1 cellular context compared by ENCODE assay signal in the genomic region with DNA sequence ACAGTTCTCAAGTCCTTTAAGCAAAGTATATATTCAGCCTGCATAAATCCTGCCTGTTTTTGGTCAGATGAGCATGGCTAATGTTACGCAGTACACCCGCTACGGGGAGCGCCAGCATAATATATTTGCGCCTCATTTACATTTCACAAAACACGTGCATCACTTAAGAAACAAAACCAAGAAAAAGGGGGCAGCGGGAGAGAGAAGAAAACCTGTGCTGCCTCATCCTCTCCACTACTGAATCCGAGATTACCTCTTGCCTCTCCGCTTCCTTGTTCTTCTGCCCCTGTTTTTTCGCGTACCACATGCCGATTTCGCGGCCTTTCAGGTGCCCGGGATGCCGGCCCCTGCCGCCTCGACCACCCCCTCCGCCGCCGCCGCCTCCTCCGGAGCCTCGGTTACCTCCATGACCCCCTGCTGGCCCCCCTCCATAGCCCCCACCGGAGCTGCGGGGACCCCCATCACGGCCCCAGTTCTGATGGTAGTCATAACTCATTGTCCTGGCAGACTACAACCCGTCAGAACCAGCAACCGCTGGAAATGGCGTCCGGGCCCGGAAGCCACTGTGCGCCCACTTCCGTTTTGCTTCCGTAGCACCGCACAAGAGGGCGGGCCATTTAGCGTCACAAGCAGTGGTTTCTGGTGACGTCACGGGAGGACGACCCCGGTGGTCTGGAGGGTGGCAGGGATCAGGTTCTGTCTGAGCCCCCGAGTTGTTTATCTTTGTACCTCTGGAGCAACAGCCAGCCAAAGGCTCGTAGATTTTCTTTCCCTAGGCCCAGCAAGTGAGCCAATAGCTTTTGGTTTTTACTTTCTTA.
TF ChIP-seq lines count a peak whose summit lies in the region.

A gene with protein sequence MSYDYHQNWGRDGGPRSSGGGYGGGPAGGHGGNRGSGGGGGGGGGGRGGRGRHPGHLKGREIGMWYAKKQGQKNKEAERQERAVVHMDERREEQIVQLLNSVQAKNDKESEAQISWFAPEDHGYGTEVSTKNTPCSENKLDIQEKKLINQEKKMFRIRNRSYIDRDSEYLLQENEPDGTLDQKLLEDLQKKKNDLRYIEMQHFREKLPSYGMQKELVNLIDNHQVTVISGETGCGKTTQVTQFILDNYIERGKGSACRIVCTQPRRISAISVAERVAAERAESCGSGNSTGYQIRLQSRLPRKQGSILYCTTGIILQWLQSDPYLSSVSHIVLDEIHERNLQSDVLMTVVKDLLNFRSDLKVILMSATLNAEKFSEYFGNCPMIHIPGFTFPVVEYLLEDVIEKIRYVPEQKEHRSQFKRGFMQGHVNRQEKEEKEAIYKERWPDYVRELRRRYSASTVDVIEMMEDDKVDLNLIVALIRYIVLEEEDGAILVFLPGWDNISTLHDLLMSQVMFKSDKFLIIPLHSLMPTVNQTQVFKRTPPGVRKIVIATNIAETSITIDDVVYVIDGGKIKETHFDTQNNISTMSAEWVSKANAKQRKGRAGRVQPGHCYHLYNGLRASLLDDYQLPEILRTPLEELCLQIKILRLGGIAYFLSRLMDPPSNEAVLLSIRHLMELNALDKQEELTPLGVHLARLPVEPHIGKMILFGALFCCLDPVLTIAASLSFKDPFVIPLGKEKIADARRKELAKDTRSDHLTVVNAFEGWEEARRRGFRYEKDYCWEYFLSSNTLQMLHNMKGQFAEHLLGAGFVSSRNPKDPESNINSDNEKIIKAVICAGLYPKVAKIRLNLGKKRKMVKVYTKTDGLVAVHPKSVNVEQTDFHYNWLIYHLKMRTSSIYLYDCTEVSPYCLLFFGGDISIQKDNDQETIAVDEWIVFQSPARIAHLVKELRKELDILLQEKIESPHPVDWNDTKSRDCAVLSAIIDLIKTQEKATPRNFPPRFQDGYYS (minus strand): TSS at position 567 of the 818 bp plus-strand sequence. CDS start 71 bp downstream, at position 496.

TF ChIP-seq in HepG2, 621 proteins besides CTCF, POLR2A, EP300 and RAD21 (continued from another document and continues in another):
- TF ChIP-seq, protein P1, sequence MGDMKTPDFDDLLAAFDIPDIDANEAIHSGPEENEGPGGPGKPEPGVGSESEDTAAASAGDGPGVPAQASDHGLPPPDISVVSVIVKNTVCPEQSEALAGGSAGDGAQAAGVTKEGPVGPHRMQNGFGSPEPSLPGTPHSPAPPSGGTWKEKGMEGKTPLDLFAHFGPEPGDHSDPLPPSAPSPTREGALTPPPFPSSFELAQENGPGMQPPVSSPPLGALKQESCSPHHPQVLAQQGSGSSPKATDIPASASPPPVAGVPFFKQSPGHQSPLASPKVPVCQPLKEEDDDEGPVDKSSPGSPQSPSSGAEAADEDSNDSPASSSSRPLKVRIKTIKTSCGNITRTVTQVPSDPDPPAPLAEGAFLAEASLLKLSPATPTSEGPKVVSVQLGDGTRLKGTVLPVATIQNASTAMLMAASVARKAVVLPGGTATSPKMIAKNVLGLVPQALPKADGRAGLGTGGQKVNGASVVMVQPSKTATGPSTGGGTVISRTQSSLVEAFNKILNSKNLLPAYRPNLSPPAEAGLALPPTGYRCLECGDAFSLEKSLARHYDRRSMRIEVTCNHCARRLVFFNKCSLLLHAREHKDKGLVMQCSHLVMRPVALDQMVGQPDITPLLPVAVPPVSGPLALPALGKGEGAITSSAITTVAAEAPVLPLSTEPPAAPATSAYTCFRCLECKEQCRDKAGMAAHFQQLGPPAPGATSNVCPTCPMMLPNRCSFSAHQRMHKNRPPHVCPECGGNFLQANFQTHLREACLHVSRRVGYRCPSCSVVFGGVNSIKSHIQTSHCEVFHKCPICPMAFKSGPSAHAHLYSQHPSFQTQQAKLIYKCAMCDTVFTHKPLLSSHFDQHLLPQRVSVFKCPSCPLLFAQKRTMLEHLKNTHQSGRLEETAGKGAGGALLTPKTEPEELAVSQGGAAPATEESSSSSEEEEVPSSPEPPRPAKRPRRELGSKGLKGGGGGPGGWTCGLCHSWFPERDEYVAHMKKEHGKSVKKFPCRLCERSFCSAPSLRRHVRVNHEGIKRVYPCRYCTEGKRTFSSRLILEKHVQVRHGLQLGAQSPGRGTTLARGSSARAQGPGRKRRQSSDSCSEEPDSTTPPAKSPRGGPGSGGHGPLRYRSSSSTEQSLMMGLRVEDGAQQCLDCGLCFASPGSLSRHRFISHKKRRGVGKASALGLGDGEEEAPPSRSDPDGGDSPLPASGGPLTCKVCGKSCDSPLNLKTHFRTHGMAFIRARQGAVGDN (CRISPR knock-in tag; IDR thresholded peaks at IDR 0.05), result peak; percentile 84
- TF ChIP-seq, protein P2, sequence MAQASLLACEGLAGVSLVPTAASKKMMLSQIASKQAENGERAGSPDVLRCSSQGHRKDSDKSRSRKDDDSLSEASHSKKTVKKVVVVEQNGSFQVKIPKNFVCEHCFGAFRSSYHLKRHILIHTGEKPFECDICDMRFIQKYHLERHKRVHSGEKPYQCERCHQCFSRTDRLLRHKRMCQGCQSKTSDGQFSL (CRISPR knock-in tag; IDR thresholded peaks at IDR 0.05), result no peak
- TF ChIP-seq ARHGAP35 (CRISPR knock-in tag; IDR thresholded peaks at IDR 0.05; ENCODE audit: borderline replicate concordance), result no peak
- no peak for TF ChIP-seq ZNF616 (CRISPR knock-in tag; IDR thresholded peaks at IDR 0.05; ENCODE audit: low read depth)
- TF ChIP-seq RXRB (CRISPR knock-in tag; IDR thresholded peaks at IDR 0.05; ENCODE audit: borderline replicate concordance), result no peak
- TF ChIP-seq, protein P3, sequence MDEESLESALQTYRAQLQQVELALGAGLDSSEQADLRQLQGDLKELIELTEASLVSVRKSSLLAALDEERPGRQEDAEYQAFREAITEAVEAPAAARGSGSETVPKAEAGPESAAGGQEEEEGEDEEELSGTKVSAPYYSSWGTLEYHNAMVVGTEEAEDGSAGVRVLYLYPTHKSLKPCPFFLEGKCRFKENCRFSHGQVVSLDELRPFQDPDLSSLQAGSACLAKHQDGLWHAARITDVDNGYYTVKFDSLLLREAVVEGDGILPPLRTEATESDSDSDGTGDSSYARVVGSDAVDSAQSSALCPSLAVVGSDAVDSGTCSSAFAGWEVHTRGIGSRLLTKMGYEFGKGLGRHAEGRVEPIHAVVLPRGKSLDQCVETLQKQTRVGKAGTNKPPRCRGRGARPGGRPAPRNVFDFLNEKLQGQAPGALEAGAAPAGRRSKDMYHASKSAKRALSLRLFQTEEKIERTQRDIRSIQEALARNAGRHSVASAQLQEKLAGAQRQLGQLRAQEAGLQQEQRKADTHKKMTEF (CRISPR knock-in tag; IDR thresholded peaks at IDR 0.05), result peak; percentile 56; the same call in 1 of the 2 replicates
- no peak for TF ChIP-seq ETS1 (CRISPR knock-in tag; IDR thresholded peaks at IDR 0.05)
- TF ChIP-seq FOXC1 (CRISPR knock-in tag; IDR thresholded peaks at IDR 0.05; ENCODE audit: borderline replicate concordance), result 0 out of 2 replicates have a peak, but pooled peaks have one; percentile 65
- TF ChIP-seq ZNF503 (CRISPR knock-in tag; IDR thresholded peaks at IDR 0.05), result no peak
- TF ChIP-seq, protein P4, sequence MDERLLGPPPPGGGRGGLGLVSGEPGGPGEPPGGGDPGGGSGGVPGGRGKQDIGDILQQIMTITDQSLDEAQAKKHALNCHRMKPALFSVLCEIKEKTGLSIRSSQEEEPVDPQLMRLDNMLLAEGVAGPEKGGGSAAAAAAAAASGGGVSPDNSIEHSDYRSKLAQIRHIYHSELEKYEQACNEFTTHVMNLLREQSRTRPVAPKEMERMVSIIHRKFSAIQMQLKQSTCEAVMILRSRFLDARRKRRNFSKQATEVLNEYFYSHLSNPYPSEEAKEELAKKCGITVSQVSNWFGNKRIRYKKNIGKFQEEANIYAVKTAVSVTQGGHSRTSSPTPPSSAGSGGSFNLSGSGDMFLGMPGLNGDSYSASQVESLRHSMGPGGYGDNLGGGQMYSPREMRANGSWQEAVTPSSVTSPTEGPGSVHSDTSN (CRISPR knock-in tag; IDR thresholded peaks at IDR 0.05), result no peak
- no peak for TF ChIP-seq ZBTB37 (CRISPR knock-in tag; IDR thresholded peaks at IDR 0.05)
- TF ChIP-seq GABPB1 (CRISPR knock-in tag; IDR thresholded peaks at IDR 0.05), result peak; percentile 96
- TF ChIP-seq, protein P5, sequence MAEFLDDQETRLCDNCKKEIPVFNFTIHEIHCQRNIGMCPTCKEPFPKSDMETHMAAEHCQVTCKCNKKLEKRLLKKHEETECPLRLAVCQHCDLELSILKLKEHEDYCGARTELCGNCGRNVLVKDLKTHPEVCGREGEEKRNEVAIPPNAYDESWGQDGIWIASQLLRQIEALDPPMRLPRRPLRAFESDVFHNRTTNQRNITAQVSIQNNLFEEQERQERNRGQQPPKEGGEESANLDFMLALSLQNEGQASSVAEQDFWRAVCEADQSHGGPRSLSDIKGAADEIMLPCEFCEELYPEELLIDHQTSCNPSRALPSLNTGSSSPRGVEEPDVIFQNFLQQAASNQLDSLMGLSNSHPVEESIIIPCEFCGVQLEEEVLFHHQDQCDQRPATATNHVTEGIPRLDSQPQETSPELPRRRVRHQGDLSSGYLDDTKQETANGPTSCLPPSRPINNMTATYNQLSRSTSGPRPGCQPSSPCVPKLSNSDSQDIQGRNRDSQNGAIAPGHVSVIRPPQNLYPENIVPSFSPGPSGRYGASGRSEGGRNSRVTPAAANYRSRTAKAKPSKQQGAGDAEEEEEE (CRISPR knock-in tag; IDR thresholded peaks at IDR 0.05; ENCODE audit: borderline replicate concordance), result no peak
- no peak for TF ChIP-seq RCOR2 (CRISPR knock-in tag; IDR thresholded peaks at IDR 0.05)
- TF ChIP-seq REST (IDR thresholded peaks at IDR 0.05; ENCODE audit: borderline replicate concordance in 1 of 2, low read depth in 1 of 2, low read length in 2 of 2), result peak in 1 of 2 experiments; percentile 54; a peak in 1 of 4 replicates
- TF ChIP-seq ZNF3 (CRISPR knock-in tag; IDR thresholded peaks at IDR 0.05), result no peak
- no peak for TF ChIP-seq ZSCAN20 (CRISPR knock-in tag; IDR thresholded peaks at IDR 0.05; ENCODE audit: borderline replicate concordance)
- no peak for TF ChIP-seq TFDP1 (CRISPR knock-in tag; IDR thresholded peaks at IDR 0.05; ENCODE audit: borderline replicate concordance)
- TF ChIP-seq GFI1 (CRISPR knock-in tag; IDR thresholded peaks at IDR 0.05; ENCODE audit: borderline replicate concordance), result 0 out of 2 replicates have a peak, but pooled peaks have one; percentile 16
- TF ChIP-seq ZC3H4 (CRISPR knock-in tag; IDR thresholded peaks at IDR 0.05; ENCODE audit: borderline replicate concordance), result no peak
- TF ChIP-seq ZBTB7A (CRISPR knock-in tag; IDR thresholded peaks at IDR 0.05), result peak; percentile 97
- peak; percentile 87 for TF ChIP-seq ZNF350 (CRISPR knock-in tag; IDR thresholded peaks at IDR 0.05; ENCODE audit: borderline replicate concordance, low read depth)
- 0 out of 2 replicates have a peak, but pooled peaks have one; percentile 19 for TF ChIP-seq ARNTL (CRISPR knock-in tag; IDR thresholded peaks at IDR 0.05)
- TF ChIP-seq RBM39 (IDR thresholded peaks at IDR 0.05; ENCODE audit: low read depth, low read length, poor library complexity, severe bottlenecking), result no peak
